ENCODE assay signal across 10 cellular contexts in genomic region chr16:56675685-56676210, GRCh38. TPM values are rescaled to one million over a fixed set of nuclear protein-coding genes. Genes with fewer than 3 reads are reported as not detected.
DNase-seq lines count a peak whose midpoint lies in the region; ATAC-seq and TF ChIP-seq lines count a peak whose summit lies in the region.
"Had no signal": no experiment of that assay in that cellular context is flagged by ENCODE, and none has a peak within 500 bp of the region (broad histone marks: within the 10 kb centered on the region; RNA-seq: fewer than 3 reads in every experiment).

No MANE protein-coding gene starts in this region.

- no peaks in the 10 kb centered on the region for H3K36me3 Mint-ChIP-seq in H9 (ENCODE audit: insufficient read depth in 1 of 3, low read depth in 3 of 3)

- H4K91ac ChIP-seq in H9 (ENCODE audit: insufficient read length, low read depth, low read length) = no peak overlapping the region

- peaks cover 49% of the 10 kb centered on the region for H3K27me3 Mint-ChIP-seq in H9 (ENCODE audit: low read depth)

- no peak overlapping the region for H2AK5ac ChIP-seq in H9 (ENCODE audit: insufficient read length, low read length)

- ATAC-seq in right cardiac atrium = peak in 1 of 2 donors; percentile 35
- no peak for ATAC-seq in HG02623 (IDR thresholded peaks at IDR 0.05; ENCODE audit: unreplicated experiment)

- H4K20me1 ChIP-seq in H9 (ENCODE audit: control insufficient read depth, insufficient read depth, insufficient read length) = no peaks in the 10 kb centered on the region

- H2BK15ac ChIP-seq in H9 (ENCODE audit: low read depth, low read length) = no peak overlapping the region

- no peak for TF ChIP-seq POLR2A in sigmoid colon (IDR thresholded peaks at IDR 0.05)

- H3K79me2 ChIP-seq in H9 (ENCODE audit: insufficient read depth, low read length) = no peaks in the 10 kb centered on the region

- H3K4me1 Mint-ChIP-seq in H9 = peaks cover 28 to 33% of the 10 kb centered on the region in 2 experiments

- peaks cover 7% of the 10 kb centered on the region for H3K23me2 ChIP-seq in H9 (ENCODE audit: insufficient read length, low read depth, low read length, poor library complexity, severe bottlenecking)

- H2BK12ac ChIP-seq in H9 (ENCODE audit: insufficient read length, low read depth, low read length) = no peak overlapping the region

- no peak overlapping the region for H3K27ac Mint-ChIP-seq in H9

- H3T11ph ChIP-seq in H9 (ENCODE audit: low read length) = no peak overlapping the region

- 0 out of 2 replicates have a peak overlapping the region, but pooled peaks have one; percentile 44 for H3K14ac ChIP-seq in H9 (ENCODE audit: insufficient read depth, low read length)

- peak overlapping the region; percentile 14 for H3K4me3 ChIP-seq in right cardiac atrium (ENCODE audit: low read length)
- peak overlapping the region in 2 of 4 donors; percentile 1 to 5 for H3K4me3 ChIP-seq in sigmoid colon

- no peak overlapping the region for H4K8ac ChIP-seq in H9 (replicated peaks; ENCODE audit: insufficient read length, low read depth, low read length)

- no peak overlapping the region for H4K5ac ChIP-seq in H9 (ENCODE audit: insufficient read length, low read depth, low read length)

- TF ChIP-seq CTCF in H9 (conservative IDR thresholded peaks at IDR 0.05) = no peak
- no peak for TF ChIP-seq CTCF in sigmoid colon (IDR thresholded peaks at IDR 0.05)

- H2BK20ac ChIP-seq in H9 (ENCODE audit: low read depth, low read length, poor library complexity, severe bottlenecking) = no peak overlapping the region

- H3K56ac ChIP-seq in H9 (ENCODE audit: insufficient read length, low read depth, low read length) = no peak overlapping the region

- no peak overlapping the region for H2AFZ ChIP-seq in H9 (ENCODE audit: low read length)

- TF ChIP-seq EP300 in sigmoid colon (IDR thresholded peaks at IDR 0.05) = no peak

- peak overlapping the region; percentile 87 for H3K4me2 ChIP-seq in H9 (ENCODE audit: insufficient read depth, insufficient read length, low read length)

- H3K4me1 ChIP-seq in H9 (ENCODE audit: insufficient read depth, low read length) = 0 out of 2 replicates have a peak, but pooled peaks cover 2% of the 10 kb centered on the region
- no peaks in the 10 kb centered on the region for H3K4me1 ChIP-seq in right cardiac atrium (ENCODE audit: control insufficient read depth, insufficient read depth, low read length)
- peaks cover 0 to 11% (median 9%) of the 10 kb centered on the region in 4 donors for H3K4me1 ChIP-seq in sigmoid colon

- no peak overlapping the region for H3K4ac ChIP-seq in H9 (ENCODE audit: low read depth, low read length)

- no peaks in the 10 kb centered on the region for H3K36me3 ChIP-seq in sigmoid colon

- no peaks in the 10 kb centered on the region for H3K9me3 ChIP-seq in H9 (ENCODE audit: control insufficient read depth, low read depth, low read length)
- no peaks in the 10 kb centered on the region for H3K9me3 ChIP-seq in right cardiac atrium (ENCODE audit: control insufficient read depth, low read length)
- no peaks in the 10 kb centered on the region for H3K9me3 ChIP-seq in sigmoid colon

- H3K23ac ChIP-seq in H9 (ENCODE audit: insufficient read length, low read depth, low read length) = no peak overlapping the region

- DNase-seq in H9 (peak; percentile 86), right cardiac atrium (no peak), UCSD-AML1 (lab: John Stamatoyannopoulos, UW; ENCODE audit: unreplicated experiment) (no peak), sigmoid colon (no peak), AG20443 (ENCODE audit: low spot score) (no peak)
- peak; percentile 80 for DNase-seq in activated CD8-positive, alpha-beta memory T cell treated with anti-CD3 and anti-CD28 coated beads, Interleukin-2, amount 50 U/mL, for 48 hours
- peak; percentile 47 for DNase-seq in stimulated activated CD4-positive, alpha-beta T cell treated with anti-CD3 and anti-CD28 coated beads, Interleukin-1b, Interleukin-23, amount 100 ng/mL, for 48 hours

- no CpG with 5 or more reads among the region's 32 CpGs for WGBS in H9 (ENCODE audit: extremely low coverage, insufficient read length, low lambda C conversion rate)
- WGBS in right cardiac atrium = 6% methylated on average over 32 of the region's 32 CpGs
- WGBS in sigmoid colon, 2 donors = 3 to 8% methylated on average over 32 of the region's 32 CpGs

- H3K18ac ChIP-seq in H9 (ENCODE audit: insufficient read length, low read depth, low read length) = peak overlapping the region; percentile 56

- H3K9ac ChIP-seq in H9 (ENCODE audit: extremely low read depth, insufficient read length, low read length) = peak overlapping the region; percentile 30

- H3K9me3 Mint-ChIP-seq in H9 = no peaks in the 10 kb centered on the region; a peak in 1 of 5 replicates

- no peaks in the 10 kb centered on the region for H3K79me1 ChIP-seq in H9 (ENCODE audit: insufficient read depth, low read depth, low read length, poor library complexity, severe bottlenecking)

- intact Hi-C loops in right cardiac atrium (cut with DNase I) (loop anchor here in 1 of 4 donors (2.0 kb wide), 1 partner anchor 27 kb away; no protein-coding TSS in a partner anchor), sigmoid colon (cut with DNase I) (no loop called here)

- no peak overlapping the region for H2BK5ac ChIP-seq in H9 (ENCODE audit: insufficient read length, low read length)

- no peak overlapping the region for H2BK120ac ChIP-seq in H9 (ENCODE audit: low read depth, low read length, poor library complexity, severe bottlenecking)

- H3K27me3 ChIP-seq in H9 (ENCODE audit: insufficient read depth, low read length) (peaks cover 4% of the 10 kb centered on the region; the same call in 1 of the 2 replicates), right cardiac atrium (ENCODE audit: control insufficient read depth, insufficient read depth) (no peaks in the 10 kb centered on the region), sigmoid colon (peaks cover 5 to 64% (median 26%) of the 10 kb centered on the region in 3 donors)

- H3K27ac ChIP-seq in H9 (ENCODE audit: insufficient read length, low read depth, low read length) = no peak overlapping the region
- H3K27ac ChIP-seq in right cardiac atrium (ENCODE audit: low read length) = no peak overlapping the region
- H3K27ac ChIP-seq in sigmoid colon = no peak overlapping the region

- H3K4me3 Mint-ChIP-seq in H9 = peak overlapping the region; percentile 61 to 74

RNA-seq across cellular contexts. Expression of gene MT1H, which starts 6.1 kb away (rescaled TPM):
- total RNA-seq in H9 (2021) (10.7 and 12.5 TPM in 2 replicates), right cardiac atrium (not detected), sigmoid colon (not detected)
- polyA plus RNA-seq in right cardiac atrium (not detected), sigmoid colon (100 to 1,000 TPM in 2 of 3 donors, 1 to 10 TPM in 1; 2.0 to 581 (median 133) TPM)
- total RNA-seq: bronchial epithelial cell had no signal

RNA-seq across cellular contexts. Expression of gene MT1X, which starts 6.5 kb away (rescaled TPM):
- total RNA-seq in H9 (2021) (32.1 and 41.9 TPM in 2 replicates), right cardiac atrium (100 to 1,000 TPM in 3 of 4 donors, 10 to 100 TPM in 1; 75.7 to 367 (median 180) TPM), sigmoid colon (1,000 to 10,000 TPM in 1 of 4 donors, 100 to 1,000 TPM in 2, 10 to 100 TPM in 1; 90.3 to 1,592 (median 363) TPM)
- polyA plus RNA-seq in right cardiac atrium (287 TPM), sigmoid colon (100 to 1,000 TPM; 206 to 513 (median 470) TPM)

RNA-seq across cellular contexts. Expression of gene MT1G, which starts 7.9 kb away (rescaled TPM):
- total RNA-seq in H9 (2021) = 23.4 and 26.2 TPM in 2 replicates
- 1 to 10 TPM in 1 of 4 donors, under 1 TPM in 1, not detected in 2; 0.71 to 1.1 TPM for total RNA-seq in right cardiac atrium
- polyA plus RNA-seq in right cardiac atrium = 8.0 TPM
- total RNA-seq in sigmoid colon = 10 to 100 TPM in 2 of 4 donors, 1 to 10 TPM in 2; 2.0 to 12.9 (median 7.8) TPM
- polyA plus RNA-seq in sigmoid colon = 1,000 to 10,000 TPM in 1 of 3 donors, 100 to 1,000 TPM in 1, 10 to 100 TPM in 1; 47.9 to 2,487 (median 601) TPM
- total RNA-seq: bronchial epithelial cell had no signal

RNA-seq across cellular contexts. Expression of gene MT1F, which starts 18.0 kb away (rescaled TPM):
- total RNA-seq in H9 (2021) (22.9 and 26.1 TPM in 2 replicates), right cardiac atrium (1 to 10 TPM; 1.3 to 3.9 (median 2.7) TPM), sigmoid colon (1 to 10 TPM in 3 of 4 donors, under 1 TPM in 1; 0.71 to 3.1 (median 2.6) TPM)
- polyA plus RNA-seq in right cardiac atrium (3.7 TPM), sigmoid colon (100 to 1,000 TPM in 1 of 3 donors, 10 to 100 TPM in 1, 1 to 10 TPM in 1; 7.1 to 117 (median 48.1) TPM)

RNA-seq across cellular contexts. Expression of gene MT1B, which starts 24.1 kb away (rescaled TPM):
- total RNA-seq in H9 (2021) (not detected in 2 replicates), right cardiac atrium (not detected), sigmoid colon (not detected)
- polyA plus RNA-seq in right cardiac atrium (not detected), sigmoid colon (not detected)
- total RNA-seq: bronchial epithelial cell, renal cortical epithelial cell had no signal

Comparison
In these comparisons a context has a peak if more than half of its experiments do, and no peak if none do; other contexts are left out.
1. DNase-seq: peak in H9 (single experiment), activated CD8-positive, alpha-beta memory T cell treated with anti-CD3 and anti-CD28 coated beads, Interleukin-2, amount 50 U/mL, for 48 hours (single experiment) and stimulated activated CD4-positive, alpha-beta T cell treated with anti-CD3 and anti-CD28 coated beads, Interleukin-1b, Interleukin-23, amount 100 ng/mL, for 48 hours (single experiment); none in right cardiac atrium (0 of 3), UCSD-AML1 (single experiment), sigmoid colon (single experiment) and AG20443 (single experiment).